15 cellular contexts compared by ENCODE assay signal in the genomic region with DNA sequence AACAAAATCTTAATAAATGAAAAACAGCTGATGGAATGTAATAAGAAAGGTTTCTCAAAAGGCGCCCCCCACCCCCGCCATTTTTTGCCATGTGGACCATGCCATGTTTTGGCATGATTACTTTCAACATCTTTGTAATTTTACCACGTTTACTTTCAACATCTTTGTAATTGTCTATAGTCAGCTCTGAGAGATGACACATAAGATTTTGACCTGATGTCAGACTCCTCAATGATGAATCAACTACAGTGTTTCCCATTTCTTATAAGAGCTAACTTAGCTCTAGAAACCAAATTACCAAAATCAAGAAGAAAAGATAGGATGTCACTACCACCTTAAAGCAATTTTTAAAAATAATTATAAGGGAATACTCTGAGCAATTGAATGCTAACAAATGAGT.
A peak's percentile ranks its signal among the peaks of the same experiment; 100 is the strongest.
DNase-seq lines count a peak whose midpoint lies in the region; ATAC-seq and TF ChIP-seq lines count a peak whose summit lies in the region.
"Had no signal": no experiment of that assay in that cellular context is flagged by ENCODE, and none has a peak within 500 bp of the region (broad histone marks: within the 10 kb centered on the region; RNA-seq: fewer than 3 reads in every experiment).

No MANE protein-coding gene starts in this region.

- peaks cover 20 to 24% of the 10 kb centered on the region in 2 donors for H3K4me1 Mint-ChIP-seq in natural killer cell treated with Interleukin-12 subunit alpha and Interleukin-12 subunit beta and Interleukin-15 and Interleukin-18, amount 100 ng/mL, for 72 hours (ENCODE audit: low read depth in 2 of 2)
- H3K4me1 Mint-ChIP-seq in natural killer cell, result peaks cover 0 to 5% of the 10 kb centered on the region in 2 donors
- H3K4me1 Mint-ChIP-seq in stimulated activated naive CD8-positive, alpha-beta T cell treated with anti-CD3 and anti-CD28 coated beads, Interleukin-15, Interleukin-2, amounts not matched to agents 100 ng/mL and 50 ng/mL, for 24 hours (ENCODE audit: low read depth), result peaks cover 58% of the 10 kb centered on the region
- no peaks in the 10 kb centered on the region for H3K4me1 Mint-ChIP-seq in immature natural killer cell

- peaks cover 3% of the 10 kb centered on the region for H3K9me3 Mint-ChIP-seq in natural killer cell treated with Interleukin-12 subunit alpha and Interleukin-12 subunit beta and Interleukin-15 and Interleukin-18, amount 100 ng/mL, for 72 hours
- H3K9me3 Mint-ChIP-seq in natural killer cell (no peaks in the 10 kb centered on the region), immature natural killer cell (no peaks in the 10 kb centered on the region)
- no peaks in the 10 kb centered on the region for H3K9me3 Mint-ChIP-seq in stimulated activated naive CD8-positive, alpha-beta T cell treated with anti-CD3 and anti-CD28 coated beads, Interleukin-15, Interleukin-2, amounts not matched to agents 100 ng/mL and 50 ng/mL, for 24 hours

- no peak for TF ChIP-seq CTCF in natural killer cell (IDR thresholded peaks at IDR 0.05)

- no peaks in the 10 kb centered on the region for H3K36me3 Mint-ChIP-seq in natural killer cell treated with Interleukin-12 subunit alpha and Interleukin-12 subunit beta and Interleukin-15 and Interleukin-18, amount 100 ng/mL, for 72 hours
- H3K36me3 Mint-ChIP-seq in natural killer cell, result no peaks in the 10 kb centered on the region
- H3K36me3 Mint-ChIP-seq in stimulated activated naive CD8-positive, alpha-beta T cell treated with anti-CD3 and anti-CD28 coated beads, Interleukin-15, Interleukin-2, amounts not matched to agents 100 ng/mL and 50 ng/mL, for 24 hours (ENCODE audit: low read depth), result no peaks in the 10 kb centered on the region
- no peaks in the 10 kb centered on the region for H3K36me3 Mint-ChIP-seq in immature natural killer cell

- H3K4me3 Mint-ChIP-seq in natural killer cell treated with Interleukin-12 subunit alpha and Interleukin-12 subunit beta and Interleukin-15 and Interleukin-18, amount 100 ng/mL, for 72 hours, result peak overlapping the region; percentile 26
- H3K4me3 Mint-ChIP-seq in natural killer cell, result no peak overlapping the region
- H3K4me3 Mint-ChIP-seq in stimulated activated naive CD8-positive, alpha-beta T cell treated with anti-CD3 and anti-CD28 coated beads, Interleukin-15, Interleukin-2, amounts not matched to agents 100 ng/mL and 50 ng/mL, for 24 hours, result no peak overlapping the region
- no peak overlapping the region for H3K4me3 Mint-ChIP-seq in immature natural killer cell
- H3K4me3 Mint-ChIP-seq: T-helper 1 cell treated with Interleukin-12 subunit alpha and Interleukin-12 subunit beta and Interleukin-4 antibody, amounts not matched to agents 30 μg/mL and 1 μg/mL, for 36 hours had no signal

- peaks cover 0 to 3% of the 10 kb centered on the region in 2 donors for H3K27me3 Mint-ChIP-seq in natural killer cell treated with Interleukin-12 subunit alpha and Interleukin-12 subunit beta and Interleukin-15 and Interleukin-18, amount 100 ng/mL, for 72 hours
- H3K27me3 Mint-ChIP-seq in natural killer cell (ENCODE audit: low read depth in 2 of 2) (no peaks in the 10 kb centered on the region), immature natural killer cell (ENCODE audit: low read depth in 3 of 3) (peaks cover 0 to 4% (median 0%) of the 10 kb centered on the region in 3 donors)
- no peaks in the 10 kb centered on the region for H3K27me3 Mint-ChIP-seq in stimulated activated naive CD8-positive, alpha-beta T cell treated with anti-CD3 and anti-CD28 coated beads, Interleukin-15, Interleukin-2, amounts not matched to agents 100 ng/mL and 50 ng/mL, for 24 hours

- no peak for DNase-seq in natural killer cell treated with Interleukin-12 subunit alpha and Interleukin-12 subunit beta and Interleukin-15 and Interleukin-18, amount 100 ng/mL, for 72 hours (ENCODE audit: low spot score)
- DNase-seq in natural killer cell (no peak), LHCN-M2 (ENCODE audit: low read depth) (peak; percentile 28), amniotic epithelial cell (ENCODE audit: low read depth) (peak; percentile 23), immature natural killer cell (no peak)
- DNase-seq: activated gamma-delta T cell treated with Interleukin-2 at 50 U/mL for 16 hours, KBM-7, left ventricle myocardium inferior, NCI-H1105, NCI-H2107, NCI-H526 treated with DMSO at 0.1 percent for 48 hours, SHP77 treated with DMSO at 0.1 percent for 48 hours had no signal

- peak in 1 of 2 donors; percentile 33 for ATAC-seq in natural killer cell treated with Interleukin-12 subunit alpha and Interleukin-12 subunit beta and Interleukin-15 and Interleukin-18, amount 100 ng/mL, for 72 hours
- ATAC-seq in natural killer cell (no peak), GM21528 (IDR thresholded peaks at IDR 0.05; ENCODE audit: low FRiP score, unreplicated experiment) (no peak)

- peak overlapping the region; percentile 20 to 83 for H3K27ac Mint-ChIP-seq in natural killer cell treated with Interleukin-12 subunit alpha and Interleukin-12 subunit beta and Interleukin-15 and Interleukin-18, amount 100 ng/mL, for 72 hours
- H3K27ac Mint-ChIP-seq in natural killer cell, result no peak overlapping the region
- peak overlapping the region; percentile 53 for H3K27ac Mint-ChIP-seq in stimulated activated naive CD8-positive, alpha-beta T cell treated with anti-CD3 and anti-CD28 coated beads, Interleukin-15, Interleukin-2, amounts not matched to agents 100 ng/mL and 50 ng/mL, for 24 hours
- no peak overlapping the region for H3K27ac Mint-ChIP-seq in immature natural killer cell
- H3K27ac Mint-ChIP-seq: T-helper 1 cell treated with Interleukin-12 subunit alpha and Interleukin-12 subunit beta and Interleukin-4 antibody, amounts not matched to agents 30 μg/mL and 1 μg/mL, for 36 hours had no signal

- intact Hi-C loops in natural killer cell (cut with micrococcal nuclease), result no loop called here

Comparison
In these comparisons a context has a peak if more than half of its experiments do, and no peak if none do; other contexts are left out.
1. H3K27ac Mint-ChIP-seq: peak in natural killer cell treated with Interleukin-12 subunit alpha and Interleukin-12 subunit beta and Interleukin-15 and Interleukin-18, amount 100 ng/mL, for 72 hours (2 of 2) and stimulated activated naive CD8-positive, alpha-beta T cell treated with anti-CD3 and anti-CD28 coated beads, Interleukin-15, Interleukin-2, amounts not matched to agents 100 ng/mL and 50 ng/mL, for 24 hours (single experiment); none in natural killer cell (0 of 2) and immature natural killer cell (0 of 6).
2. DNase-seq: peak in LHCN-M2 (single experiment) and amniotic epithelial cell (single experiment); none in natural killer cell treated with Interleukin-12 subunit alpha and Interleukin-12 subunit beta and Interleukin-15 and Interleukin-18, amount 100 ng/mL, for 72 hours (single experiment), natural killer cell (single experiment) and immature natural killer cell (0 of 3).